ENCODE assay signal across 8 cellular contexts in the genomic region with DNA sequence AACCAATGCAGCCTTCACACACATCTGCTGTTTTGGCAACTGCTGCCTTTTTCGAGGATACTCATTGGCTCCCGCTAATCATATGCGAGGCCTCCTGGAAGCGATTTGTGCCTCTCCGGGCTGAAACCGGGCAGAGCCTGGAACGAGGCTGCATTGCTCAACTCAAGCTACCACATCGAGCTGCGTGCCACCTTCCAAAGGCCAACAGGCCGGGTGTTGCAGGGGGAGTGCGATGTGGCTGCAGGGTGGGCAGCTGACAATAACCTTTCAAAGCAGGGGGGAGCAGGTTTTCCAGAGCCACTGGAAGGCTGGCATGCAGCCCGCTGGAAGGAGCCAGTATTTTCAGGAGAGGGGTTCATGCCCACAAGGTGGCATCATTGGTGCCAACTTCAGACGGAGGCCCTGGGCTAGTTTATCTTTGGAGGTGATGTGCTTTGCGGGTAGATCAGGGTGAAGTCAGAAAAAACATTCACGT.
DNase-seq lines count a peak whose midpoint lies in the region; ATAC-seq and TF ChIP-seq lines count a peak whose summit lies in the region.

No MANE protein-coding gene starts in this region.

- H3K4me3 ChIP-seq in foreskin fibroblast (ENCODE audit: low read depth in 1 of 2, low read length in 2 of 2) (no peak overlapping the region), spleen (no peak overlapping the region)

- WGBS in spleen, 5 donors: 65 to 72% (median 67%) methylated on average over 15 of the region's 15 CpGs

- no peaks in the 10 kb centered on the region for H3K36me3 ChIP-seq in spleen

- peaks cover 0 to 24% (median 13%) of the 10 kb centered on the region in 6 donors for H3K4me1 ChIP-seq in spleen

- H3K27me3 ChIP-seq in spleen (replicated peaks in 1 of 7): no peaks in the 10 kb centered on the region

- CTCF ChIA-PET in HEK293T (lab: Yijun Ruan, JAX): interaction anchor here (0.5 kb wide), 1 partner anchor 16 kb away, joined by 4 read pairs; no protein-coding TSS in a partner anchor

- no peak for TF ChIP-seq POLR2A in spleen (IDR thresholded peaks at IDR 0.05)

- DNase-seq in NCI-H146 (lab: John Stamatoyannopoulos, UW) (peak; percentile 11), NCI-H146 treated with DMSO at 0.1 percent for 48 hours (lab: John Stamatoyannopoulos, UW; ENCODE audit: unreplicated experiment) (no peak), NCI-H2171 treated with DMSO at 0.1 percent for 48 hours (lab: John Stamatoyannopoulos, UW) (peak; percentile 83), foreskin fibroblast (peak; percentile 50 to 84), spleen (no peak), HEK293T (ENCODE audit: extremely low spot score) (no peak)
- DNase-seq in activated CD8-positive, alpha-beta memory T cell treated with anti-CD3 and anti-CD28 coated beads for 4 hours (ENCODE audit: low read depth in 2 of 2): peak; percentile 10 to 33

- no peak for ATAC-seq in HG03432 (IDR thresholded peaks at IDR 0.05; ENCODE audit: unreplicated experiment)

- no peaks in the 10 kb centered on the region for H3K9me3 ChIP-seq in spleen

- intact Hi-C loops in spleen (cut with DNase I; ENCODE audit: low total_unique reads): no loop called here

- no peak overlapping the region for H3K27ac ChIP-seq in spleen

- TF ChIP-seq CTCF in foreskin fibroblast (IDR thresholded peaks at IDR 0.05; ENCODE audit: low read depth, low read length): no peak
- TF ChIP-seq CTCF in spleen (IDR thresholded peaks at IDR 0.05 in 8 of 11, conservative IDR thresholded peaks at IDR 0.05 in 3 of 11): peak in 9 of 11 experiments; percentile 19 to 55 (median 40)

- POLR2A ChIA-PET in HEK293T (lab: Yijun Ruan, JAX): no interaction called here

TF ChIP-seq in HEK293T, 16 proteins besides CTCF, POLR2A, EP300 and RAD21:
- no peak for TF ChIP-seq BHLHE40 (IDR thresholded peaks at IDR 0.05; ENCODE audit: borderline replicate concordance)
- TF ChIP-seq LEF1 (IDR thresholded peaks at IDR 0.05; ENCODE audit: borderline replicate concordance): no peak
- no peak for TF ChIP-seq SP1 (IDR thresholded peaks at IDR 0.05)
- TF ChIP-seq ARNT (IDR thresholded peaks at IDR 0.05): no peak
- no peak for TF ChIP-seq CTBP1 (IDR thresholded peaks at IDR 0.05; ENCODE audit: borderline replicate concordance)
- no peak for TF ChIP-seq FOXK2 (IDR thresholded peaks at IDR 0.05)
- TF ChIP-seq ELF4 (IDR thresholded peaks at IDR 0.05): no peak
- TF ChIP-seq HDGF (IDR thresholded peaks at IDR 0.05; ENCODE audit: borderline replicate concordance): no peak
- TF ChIP-seq TARDBP (IDR thresholded peaks at IDR 0.05): no peak
- TF ChIP-seq, protein P1, sequence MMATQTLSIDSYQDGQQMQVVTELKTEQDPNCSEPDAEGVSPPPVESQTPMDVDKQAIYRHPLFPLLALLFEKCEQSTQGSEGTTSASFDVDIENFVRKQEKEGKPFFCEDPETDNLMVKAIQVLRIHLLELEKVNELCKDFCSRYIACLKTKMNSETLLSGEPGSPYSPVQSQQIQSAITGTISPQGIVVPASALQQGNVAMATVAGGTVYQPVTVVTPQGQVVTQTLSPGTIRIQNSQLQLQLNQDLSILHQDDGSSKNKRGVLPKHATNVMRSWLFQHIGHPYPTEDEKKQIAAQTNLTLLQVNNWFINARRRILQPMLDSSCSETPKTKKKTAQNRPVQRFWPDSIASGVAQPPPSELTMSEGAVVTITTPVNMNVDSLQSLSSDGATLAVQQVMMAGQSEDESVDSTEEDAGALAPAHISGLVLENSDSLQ (IDR thresholded peaks at IDR 0.05): no peak
- TF ChIP-seq L3MBTL2 (conservative IDR thresholded peaks at IDR 0.05): no peak
- no peak for TF ChIP-seq ZNF384 (IDR thresholded peaks at IDR 0.05)
- no peak for TF ChIP-seq SUZ12 (IDR thresholded peaks at IDR 0.05)
TF ChIP-seq in HEK293T: peak in this region for 0.

Comparison
In these comparisons a context has a peak if more than half of its experiments do, and no peak if none do; other contexts are left out.
1. DNase-seq: peak in NCI-H146 (single experiment), NCI-H2171 treated with DMSO at 0.1 percent for 48 hours (single experiment), activated CD8-positive, alpha-beta memory T cell treated with anti-CD3 and anti-CD28 coated beads for 4 hours (2 of 2) and foreskin fibroblast (2 of 2); none in NCI-H146 treated with DMSO at 0.1 percent for 48 hours (single experiment), spleen (single experiment) and HEK293T (single experiment).